1 cellular context compared by ENCODE assay signal in the genomic region with DNA sequence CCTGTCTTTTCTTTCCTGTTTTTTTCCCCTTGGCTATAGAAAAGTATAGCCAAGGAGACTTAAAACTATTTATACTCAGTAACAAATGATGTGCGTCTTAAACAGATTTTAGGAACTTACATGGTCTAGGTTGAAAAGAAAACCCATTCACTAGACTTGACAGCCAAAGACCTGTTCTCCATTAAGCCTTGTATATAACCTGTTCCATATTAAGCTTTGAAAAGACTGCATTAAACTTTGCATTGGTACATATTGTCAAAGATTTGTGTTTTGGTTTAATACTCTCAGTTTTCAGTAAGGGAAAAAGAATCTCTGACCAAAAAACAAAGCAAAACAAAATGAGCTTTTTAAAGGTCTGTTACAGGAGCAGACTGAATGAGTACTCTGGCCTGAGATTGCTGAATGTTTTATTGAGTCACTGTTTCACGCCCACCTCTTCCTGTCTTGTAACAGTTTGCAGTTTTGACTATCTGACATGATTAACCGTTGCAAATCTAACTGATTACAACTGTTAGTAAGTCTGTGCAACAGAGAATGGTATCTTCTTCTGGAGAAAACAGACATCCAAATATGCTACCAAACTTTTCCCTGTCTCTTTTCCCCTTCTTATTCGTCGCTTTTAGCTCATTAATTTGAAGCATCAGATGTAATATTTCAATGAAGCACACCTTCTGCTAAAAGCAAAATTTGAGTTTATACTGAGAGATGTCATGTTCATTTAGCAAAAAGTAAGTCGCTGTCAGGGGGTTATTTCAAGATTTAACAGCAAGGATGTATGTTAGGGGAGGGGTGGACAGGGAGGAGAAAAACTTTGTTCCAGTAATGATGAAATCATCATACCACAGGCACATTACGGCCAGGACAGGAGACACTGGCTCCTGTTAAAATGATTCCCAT.
A peak's percentile ranks its signal among the peaks of the same experiment; 100 is the strongest.
TF ChIP-seq lines count a peak whose summit lies in the region.

No MANE protein-coding gene starts in this region.

TF ChIP-seq in K562, 482 proteins besides CTCF, POLR2A, EP300 and RAD21 (continued from another document and continues in another):
- TF ChIP-seq, protein P1, sequence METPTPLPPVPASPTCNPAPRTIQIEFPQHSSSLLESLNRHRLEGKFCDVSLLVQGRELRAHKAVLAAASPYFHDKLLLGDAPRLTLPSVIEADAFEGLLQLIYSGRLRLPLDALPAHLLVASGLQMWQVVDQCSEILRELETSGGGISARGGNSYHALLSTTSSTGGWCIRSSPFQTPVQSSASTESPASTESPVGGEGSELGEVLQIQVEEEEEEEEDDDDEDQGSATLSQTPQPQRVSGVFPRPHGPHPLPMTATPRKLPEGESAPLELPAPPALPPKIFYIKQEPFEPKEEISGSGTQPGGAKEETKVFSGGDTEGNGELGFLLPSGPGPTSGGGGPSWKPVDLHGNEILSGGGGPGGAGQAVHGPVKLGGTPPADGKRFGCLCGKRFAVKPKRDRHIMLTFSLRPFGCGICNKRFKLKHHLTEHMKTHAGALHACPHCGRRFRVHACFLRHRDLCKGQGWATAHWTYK (CRISPR knock-in tag; IDR thresholded peaks at IDR 0.05) = peak; percentile 13; the same call in 1 of the 2 replicates
- TF ChIP-seq ZNF507 (tag; conservative IDR thresholded peaks at IDR 0.05) (no peak), ZBTB1 (CRISPR knock-in tag; IDR thresholded peaks at IDR 0.05; ENCODE audit: borderline replicate concordance, low read depth) (no peak), ZNF740 (CRISPR knock-in tag; IDR thresholded peaks at IDR 0.05) (no peak), ZNF740 (tag; IDR thresholded peaks at IDR 0.05) (no peak), MYBL2 (IDR thresholded peaks at IDR 0.05; ENCODE audit: low read depth) (peak; percentile 84), MYBL2 (CRISPR knock-in tag; IDR thresholded peaks at IDR 0.05; ENCODE audit: borderline replicate concordance) (no peak), NONO (IDR thresholded peaks at IDR 0.05; ENCODE audit: low read depth in 2 of 2, low read length in 1 of 2) (no peak), ESRRB (CRISPR knock-in tag; IDR thresholded peaks at IDR 0.05; ENCODE audit: borderline replicate concordance) (no peak), SNRNP70 (optimal IDR thresholded peaks at IDR 0.05; ENCODE audit: low read depth, low read length) (no peak), NFXL1 (CRISPR knock-in tag; IDR thresholded peaks at IDR 0.05) (no peak), MYNN (IDR thresholded peaks at IDR 0.05) (0 out of 2 replicates have a peak, but pooled peaks have one; percentile 27), MYNN (CRISPR knock-in tag; IDR thresholded peaks at IDR 0.05) (no peak), ZNF592 (IDR thresholded peaks at IDR 0.05) (peak; percentile 57; the same call in 1 of the 2 replicates), ZNF79 (CRISPR knock-in tag; IDR thresholded peaks at IDR 0.05; ENCODE audit: low read depth) (no peak), GABPB1 (CRISPR knock-in tag; IDR thresholded peaks at IDR 0.05) (no peak), NCOA6 (IDR thresholded peaks at IDR 0.05) (0 out of 2 replicates have a peak, but pooled peaks have one; percentile 10), POLR2H (tag; IDR thresholded peaks at IDR 0.05; ENCODE audit: low read depth) (peak; percentile 61), ZNF431 (CRISPR knock-in tag; IDR thresholded peaks at IDR 0.05) (no peak), TRIM25 (IDR thresholded peaks at IDR 0.05; ENCODE audit: borderline replicate concordance) (no peak), NBN (IDR thresholded peaks at IDR 0.05; ENCODE audit: low read depth) (peak; percentile 62; the same call in 1 of the 2 replicates), TBL1XR1 (IDR thresholded peaks at IDR 0.05; ENCODE audit: low read length in 2 of 2) (peak in 1 of 2 experiments; percentile 84; a peak in 2 of 4 replicates)
- TF ChIP-seq, protein P2, sequence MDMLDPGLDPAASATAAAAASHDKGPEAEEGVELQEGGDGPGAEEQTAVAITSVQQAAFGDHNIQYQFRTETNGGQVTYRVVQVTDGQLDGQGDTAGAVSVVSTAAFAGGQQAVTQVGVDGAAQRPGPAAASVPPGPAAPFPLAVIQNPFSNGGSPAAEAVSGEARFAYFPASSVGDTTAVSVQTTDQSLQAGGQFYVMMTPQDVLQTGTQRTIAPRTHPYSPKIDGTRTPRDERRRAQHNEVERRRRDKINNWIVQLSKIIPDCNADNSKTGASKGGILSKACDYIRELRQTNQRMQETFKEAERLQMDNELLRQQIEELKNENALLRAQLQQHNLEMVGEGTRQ (CRISPR knock-in tag; IDR thresholded peaks at IDR 0.05) = no peak
- TF ChIP-seq, protein P3, sequence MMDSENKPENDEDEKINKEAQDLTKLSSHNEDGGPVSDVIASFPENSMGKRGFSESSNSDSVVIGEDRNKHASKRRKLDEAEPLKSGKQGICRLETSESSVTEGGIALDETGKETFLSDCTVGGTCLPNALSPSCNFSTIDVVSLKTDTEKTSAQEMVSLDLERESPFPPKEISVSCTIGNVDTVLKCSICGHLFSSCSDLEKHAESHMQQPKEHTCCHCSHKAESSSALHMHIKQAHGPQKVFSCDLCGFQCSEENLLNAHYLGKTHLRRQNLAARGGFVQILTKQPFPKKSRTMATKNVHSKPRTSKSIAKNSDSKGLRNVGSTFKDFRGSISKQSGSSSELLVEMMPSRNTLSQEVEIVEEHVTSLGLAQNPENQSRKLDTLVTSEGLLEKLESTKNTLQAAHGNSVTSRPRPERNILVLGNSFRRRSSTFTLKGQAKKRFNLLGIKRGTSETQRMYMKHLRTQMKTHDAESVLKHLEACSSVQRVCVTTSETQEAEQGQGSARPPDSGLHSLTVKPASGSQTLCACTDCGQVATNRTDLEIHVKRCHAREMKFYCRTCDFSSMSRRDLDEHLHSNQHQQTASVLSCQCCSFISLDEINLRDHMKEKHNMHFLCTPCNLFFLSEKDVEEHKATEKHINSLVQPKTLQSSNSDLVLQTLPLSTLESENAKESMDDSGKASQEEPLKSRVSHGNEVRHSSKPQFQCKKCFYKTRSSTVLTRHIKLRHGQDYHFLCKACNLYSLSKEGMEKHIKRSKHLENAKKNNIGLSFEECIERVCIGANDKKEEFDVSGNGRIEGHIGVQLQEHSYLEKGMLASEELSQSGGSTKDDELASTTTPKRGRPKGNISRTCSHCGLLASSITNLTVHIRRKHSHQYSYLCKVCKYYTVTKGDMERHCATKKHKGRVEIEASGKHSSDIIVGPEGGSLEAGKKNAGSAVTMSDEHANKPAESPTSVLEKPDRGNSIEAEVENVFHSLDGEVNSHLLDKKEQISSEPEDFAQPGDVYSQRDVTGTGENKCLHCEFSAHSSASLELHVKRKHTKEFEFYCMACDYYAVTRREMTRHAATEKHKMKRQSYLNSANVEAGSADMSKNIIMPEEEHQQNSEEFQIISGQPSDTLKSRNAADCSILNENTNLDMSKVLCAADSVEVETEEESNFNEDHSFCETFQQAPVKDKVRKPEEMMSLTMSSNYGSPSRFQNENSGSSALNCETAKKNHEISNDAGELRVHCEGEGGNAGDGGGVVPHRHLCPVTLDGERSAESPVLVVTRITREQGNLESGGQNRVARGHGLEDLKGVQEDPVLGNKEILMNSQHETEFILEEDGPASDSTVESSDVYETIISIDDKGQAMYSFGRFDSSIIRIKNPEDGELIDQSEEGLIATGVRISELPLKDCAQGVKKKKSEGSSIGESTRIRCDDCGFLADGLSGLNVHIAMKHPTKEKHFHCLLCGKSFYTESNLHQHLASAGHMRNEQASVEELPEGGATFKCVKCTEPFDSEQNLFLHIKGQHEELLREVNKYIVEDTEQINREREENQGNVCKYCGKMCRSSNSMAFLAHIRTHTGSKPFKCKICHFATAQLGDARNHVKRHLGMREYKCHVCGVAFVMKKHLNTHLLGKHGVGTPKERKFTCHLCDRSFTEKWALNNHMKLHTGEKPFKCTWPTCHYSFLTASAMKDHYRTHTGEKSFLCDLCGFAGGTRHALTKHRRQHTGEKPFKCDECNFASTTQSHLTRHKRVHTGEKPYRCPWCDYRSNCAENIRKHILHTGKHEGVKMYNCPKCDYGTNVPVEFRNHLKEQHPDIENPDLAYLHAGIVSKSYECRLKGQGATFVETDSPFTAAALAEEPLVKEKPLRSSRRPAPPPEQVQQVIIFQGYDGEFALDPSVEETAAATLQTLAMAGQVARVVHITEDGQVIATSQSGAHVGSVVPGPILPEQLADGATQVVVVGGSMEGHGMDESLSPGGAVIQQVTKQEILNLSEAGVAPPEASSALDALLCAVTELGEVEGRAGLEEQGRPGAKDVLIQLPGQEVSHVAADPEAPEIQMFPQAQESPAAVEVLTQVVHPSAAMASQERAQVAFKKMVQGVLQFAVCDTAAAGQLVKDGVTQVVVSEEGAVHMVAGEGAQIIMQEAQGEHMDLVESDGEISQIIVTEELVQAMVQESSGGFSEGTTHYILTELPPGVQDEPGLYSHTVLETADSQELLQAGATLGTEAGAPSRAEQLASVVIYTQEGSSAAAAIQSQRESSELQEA (IDR thresholded peaks at IDR 0.05; ENCODE audit: low read depth) = no peak
- TF ChIP-seq, protein P4, sequence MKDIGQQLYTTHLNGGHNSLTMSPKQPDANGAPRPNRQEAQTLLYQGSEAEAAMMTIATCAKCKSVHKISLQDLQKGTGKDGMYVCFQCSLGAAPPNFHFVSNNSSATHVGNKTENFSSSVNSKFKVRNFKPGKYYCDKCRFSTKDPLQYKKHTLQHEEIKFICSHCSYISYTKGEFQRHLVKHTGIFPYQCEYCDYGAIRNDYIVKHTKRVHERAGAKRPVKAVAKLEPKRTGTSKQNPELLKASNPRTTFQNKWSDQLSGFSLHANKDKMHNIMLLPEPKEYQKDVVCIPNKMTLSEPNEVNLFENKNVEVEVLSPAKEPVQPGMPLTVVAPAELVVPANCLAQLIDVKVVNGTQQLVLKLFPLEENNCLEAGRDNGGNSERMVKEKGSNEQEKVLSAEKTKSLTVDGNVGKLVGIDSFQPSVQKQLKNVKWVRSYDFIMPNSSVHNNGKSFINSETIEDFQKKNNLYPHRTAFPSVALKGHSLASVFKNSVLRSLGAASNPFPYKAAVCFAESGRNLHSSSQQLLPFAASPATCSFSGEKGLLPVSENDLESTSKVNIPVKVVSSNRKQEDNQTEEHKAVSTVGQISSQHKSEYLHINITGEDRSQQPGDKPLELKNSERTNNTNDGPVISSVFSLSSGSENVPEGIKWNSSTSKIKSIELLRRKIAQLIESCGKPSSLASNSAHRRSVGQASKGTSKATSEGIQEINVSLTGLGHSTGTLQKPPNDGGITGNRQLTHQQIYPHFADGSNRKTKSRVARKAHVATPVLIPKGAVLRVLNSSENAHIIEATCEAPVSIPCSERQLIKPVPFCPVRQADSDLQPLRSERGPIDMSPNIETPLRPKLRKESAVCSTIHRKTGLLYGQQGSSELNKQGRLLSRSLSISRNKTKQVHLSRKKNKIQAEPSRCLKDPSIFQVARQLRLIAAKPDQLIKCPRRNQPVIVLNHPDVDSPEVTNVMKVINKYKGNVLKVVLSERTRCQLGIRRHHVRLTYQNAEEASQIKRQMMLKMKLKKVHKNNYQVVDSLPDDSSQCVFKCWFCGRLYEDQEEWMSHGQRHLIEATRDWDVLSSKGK (CRISPR knock-in tag; IDR thresholded peaks at IDR 0.05) = no peak
- TF ChIP-seq, protein P5, sequence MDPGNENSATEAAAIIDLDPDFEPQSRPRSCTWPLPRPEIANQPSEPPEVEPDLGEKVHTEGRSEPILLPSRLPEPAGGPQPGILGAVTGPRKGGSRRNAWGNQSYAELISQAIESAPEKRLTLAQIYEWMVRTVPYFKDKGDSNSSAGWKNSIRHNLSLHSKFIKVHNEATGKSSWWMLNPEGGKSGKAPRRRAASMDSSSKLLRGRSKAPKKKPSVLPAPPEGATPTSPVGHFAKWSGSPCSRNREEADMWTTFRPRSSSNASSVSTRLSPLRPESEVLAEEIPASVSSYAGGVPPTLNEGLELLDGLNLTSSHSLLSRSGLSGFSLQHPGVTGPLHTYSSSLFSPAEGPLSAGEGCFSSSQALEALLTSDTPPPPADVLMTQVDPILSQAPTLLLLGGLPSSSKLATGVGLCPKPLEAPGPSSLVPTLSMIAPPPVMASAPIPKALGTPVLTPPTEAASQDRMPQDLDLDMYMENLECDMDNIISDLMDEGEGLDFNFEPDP (CRISPR knock-in tag; IDR thresholded peaks at IDR 0.05) = no peak
